Comparison of ENCODE assay signal across 17 cellular contexts in genomic region chr1:198858026-198858425, GRCh38.
A peak's percentile ranks its signal among the peaks of the same experiment; 100 is the strongest.
DNase-seq lines count a peak whose midpoint lies in the region; ATAC-seq and TF ChIP-seq lines count a peak whose summit lies in the region.
"Had no signal": no experiment of that assay in that cellular context is flagged by ENCODE, and none has a peak within 500 bp of the region (broad histone marks: within the 10 kb centered on the region; RNA-seq: fewer than 3 reads in every experiment).

No MANE protein-coding gene starts in this region.

- H3K27ac Mint-ChIP-seq in mesothelial cell of epicardium, result no peak overlapping the region
- H3K27ac Mint-ChIP-seq: CD4-positive, alpha-beta memory T cell; HFFc6 had no signal

- H3K23ac ChIP-seq in mesenchymal stem cell (ENCODE audit: low read length in 2 of 2), result no peak overlapping the region

- no peak overlapping the region for H2BK12ac ChIP-seq in mesenchymal stem cell (ENCODE audit: low read length in 2 of 2)

- H3K9me3 ChIP-seq in SK-N-MC (ENCODE audit: low read depth, low read length) (no peaks in the 10 kb centered on the region; the same call in 1 of the 2 replicates), mesenchymal stem cell (ENCODE audit: control insufficient read depth, low read length) (no peaks in the 10 kb centered on the region)

- no peak overlapping the region for H2AFZ ChIP-seq in mesenchymal stem cell (ENCODE audit: low read depth, low read length)

- H3K27me3 ChIP-seq in mesenchymal stem cell (ENCODE audit: control insufficient read depth in 1 of 2, insufficient read depth in 1 of 2, low read length in 2 of 2), result no peaks in the 10 kb centered on the region

- H3K27ac ChIP-seq in SK-N-MC (peak overlapping the region; percentile 25), mesenchymal stem cell (ENCODE audit: low read length, poor library complexity, severe bottlenecking) (no peak overlapping the region), RWPE1 (no peak overlapping the region)

- no peaks in the 10 kb centered on the region for H3K4me1 ChIP-seq in mesenchymal stem cell (ENCODE audit: control insufficient read depth, insufficient read depth, low read depth, low read length)

- H3K4me3 ChIP-seq in SK-N-MC, result no peak overlapping the region
- H3K4me3 ChIP-seq in mesenchymal stem cell (ENCODE audit: insufficient read depth in 1 of 2, low read depth in 1 of 2, low read length in 2 of 2), result no peak overlapping the region

- DNase-seq in NCI-H1092 treated with DMSO at 0.1 percent for 48 hours (lab: John Stamatoyannopoulos, UW), result peak; percentile 8
- no peak for DNase-seq in NCI-H1092 (lab: John Stamatoyannopoulos, UW)
- peak; percentile 47 for DNase-seq in NCI-H2107 treated with DMSO at 0.1 percent for 48 hours (lab: John Stamatoyannopoulos, UW; ENCODE audit: unreplicated experiment)
- no peak for DNase-seq in SK-N-MC (ENCODE audit: low read depth, low spot score)
- peak; percentile 50 for DNase-seq in mesenchymal stem cell
- no peak for DNase-seq in RWPE1 (ENCODE audit: low spot score)
- no peak for DNase-seq in mesothelial cell of epicardium (ENCODE audit: low spot score in 2 of 2, unreplicated experiment in 2 of 2)
- DNase-seq: CD4-positive, alpha-beta memory T cell; DMS79 treated with DMSO at 0.1 percent for 48 hours; H7; HFFc6; KG1; NCI-H1436 treated with DMSO at 0.1 percent for 48 hours; NCI-H2029; SHP77 treated with DMSO at 0.1 percent for 48 hours had no signal

- H3K79me1 ChIP-seq in mesenchymal stem cell (replicated peaks; ENCODE audit: low read length, poor library complexity, severe bottlenecking), result peaks cover 6% of the 10 kb centered on the region

- TF ChIP-seq CTCF in RWPE1 (conservative IDR thresholded peaks at IDR 0.05; ENCODE audit: low read depth), result no peak
- TF ChIP-seq CTCF in mesothelial cell of epicardium (IDR thresholded peaks at IDR 0.05; ENCODE audit: unreplicated experiment), result no peak

- H4K8ac ChIP-seq in mesenchymal stem cell (ENCODE audit: low read length), result no peak overlapping the region

- H3K36me3 ChIP-seq in SK-N-MC (ENCODE audit: insufficient read depth, low read length), result peaks cover 69% of the 10 kb centered on the region
- peaks cover 2 to 11% of the 10 kb centered on the region in 2 experiments for H3K36me3 ChIP-seq in mesenchymal stem cell (ENCODE audit: control insufficient read depth in 1 of 2, insufficient read depth in 2 of 2, low read depth in 1 of 2, low read length in 2 of 2)

- no peak overlapping the region for H3K4ac ChIP-seq in mesenchymal stem cell (ENCODE audit: low read depth in 1 of 2, low read length in 2 of 2)

- H2BK120ac ChIP-seq in mesenchymal stem cell (ENCODE audit: low read depth, low read length), result no peak overlapping the region

- H3K4me1 Mint-ChIP-seq in mesothelial cell of epicardium, result peaks cover 12% of the 10 kb centered on the region
- H3K4me1 Mint-ChIP-seq: CD4-positive, alpha-beta memory T cell had no signal

- H3K9me3 Mint-ChIP-seq in mesothelial cell of epicardium, result peaks cover 11% of the 10 kb centered on the region
- H3K9me3 Mint-ChIP-seq: HFFc6 had no signal

- H2BK15ac ChIP-seq in mesenchymal stem cell (ENCODE audit: low read depth, poor library complexity, severe bottlenecking), result no peak overlapping the region

- 50% methylated on average over 1 of the region's 2 CpGs for WGBS in mesenchymal stem cell

- POLR2A ChIA-PET in RWPE1 (lab: Yijun Ruan, JAX; ENCODE audit: low non-redundant PET), result no interaction called here

- no peak for ATAC-seq in esophagus mucosa
- ATAC-seq: SK-N-SH treated with all-trans-retinoic acid at 6 μM for 48 hours had no signal

- H3K9ac ChIP-seq in SK-N-MC (ENCODE audit: insufficient read length) (no peak overlapping the region), mesenchymal stem cell (ENCODE audit: low read length) (no peak overlapping the region)

- H3K4me3 Mint-ChIP-seq in mesothelial cell of epicardium, result no peak overlapping the region
- H3K4me3 Mint-ChIP-seq: CD4-positive, alpha-beta memory T cell; HFFc6 had no signal

- no peak overlapping the region for H2BK5ac ChIP-seq in mesenchymal stem cell (ENCODE audit: low read depth, low read length, poor library complexity, severe bottlenecking)

- H3K4me2 ChIP-seq in mesenchymal stem cell (ENCODE audit: low read length, poor library complexity, severe bottlenecking), result no peak overlapping the region

- H3K36me3 Mint-ChIP-seq in mesothelial cell of epicardium, result peaks cover 37% of the 10 kb centered on the region

- no peak overlapping the region for H3K18ac ChIP-seq in mesenchymal stem cell (ENCODE audit: low read depth in 1 of 2, low read length in 2 of 2)

- no peak overlapping the region for H4K91ac ChIP-seq in mesenchymal stem cell (ENCODE audit: low read length)

- no peak overlapping the region for H2AK5ac ChIP-seq in mesenchymal stem cell (ENCODE audit: low read length, severe bottlenecking)

- CTCF ChIA-PET in RWPE1 (lab: Yijun Ruan, JAX), result no interaction called here

- no peaks in the 10 kb centered on the region for H3K27me3 Mint-ChIP-seq in mesothelial cell of epicardium (ENCODE audit: low read depth)
- H3K27me3 Mint-ChIP-seq: CD4-positive, alpha-beta memory T cell had no signal

- H3K14ac ChIP-seq in mesenchymal stem cell (ENCODE audit: low read length in 2 of 2), result no peak overlapping the region

Comparison
In these comparisons a context has a peak if more than half of its experiments do, and no peak if none do; other contexts are left out.
1. DNase-seq: peak in NCI-H1092 treated with DMSO at 0.1 percent for 48 hours (single experiment), NCI-H2107 treated with DMSO at 0.1 percent for 48 hours (single experiment) and mesenchymal stem cell (single experiment); none in NCI-H1092 (single experiment), SK-N-MC (single experiment), RWPE1 (single experiment) and mesothelial cell of epicardium (0 of 2).